In genomic region chr16:228151-228855, GRCh38 we compare ENCODE assay signal across 8 cellular contexts. TPM values are rescaled to one million over a fixed set of nuclear protein-coding genes. Genes with fewer than 3 reads are reported as not detected.
DNase-seq lines count a peak whose midpoint lies in the region; ATAC-seq and TF ChIP-seq lines count a peak whose summit lies in the region.

No MANE protein-coding gene starts in this region.

- CTCF ChIA-PET in Caco-2 (lab: Charles Lee), result interaction anchor here (0.5 to 2.8 kb wide), 2 partner anchors 9 to 125 kb away, joined by 4 to 16 read pairs; no protein-coding TSS in a partner anchor

- no peak for TF ChIP-seq CTCF in Caco-2 (IDR thresholded peaks at IDR 0.05; ENCODE audit: insufficient read depth in 1 of 2, low read depth in 1 of 2, low read length in 1 of 2, severe bottlenecking in 1 of 2, unreplicated experiment in 1 of 2)
- TF ChIP-seq CTCF in ovary (IDR thresholded peaks at IDR 0.05), result no peak

- 8 to 12% (median 11%) methylated on average over 10 of the region's 10 CpGs for WGBS in ovary, 3 donors

- TF ChIP-seq POLR2A in ovary (IDR thresholded peaks at IDR 0.05), result no peak

- peaks cover 60% of the 10 kb centered on the region for H3K36me3 Mint-ChIP-seq in Caco-2 (ENCODE audit: insufficient read depth, unreplicated experiment)

- no TSS peak for BruUV-seq in Caco-2 (replicated peaks; lab: Mats Ljungman, UMichigan)

- intact Hi-C loops in Caco-2 (cut with micrococcal nuclease; ENCODE audit: unreplicated experiment), result loop anchor here (5.0 kb wide), 1 partner anchor 124 kb away; the partner anchor contains the start of gene AXIN1
- intact Hi-C loops in ovary (cut with DNase I), result no loop called here
- intact Hi-C loops in posterior vena cava (cut with DNase I), result no loop called here

- no peak for TF ChIP-seq EP300 in ovary (IDR thresholded peaks at IDR 0.05)

- peak overlapping the region; percentile 90 for H3K4me3 Mint-ChIP-seq in Caco-2 (ENCODE audit: unreplicated experiment)

- DNase-seq in Caco-2, result no peak
- peak; percentile 32 for DNase-seq in SW480 (ENCODE audit: low spot score)
- peak; percentile 9 for DNase-seq in fibroblast of peridontal ligament (ENCODE audit: extremely low read depth)
- DNase-seq in ovary, result no peak
- no peak for DNase-seq in medulla oblongata (ENCODE audit: extremely low spot score)
- DNase-seq in posterior vena cava (ENCODE audit: low spot score), result no peak
- no peak for DNase-seq in activated CD4-positive, CD25-positive, alpha-beta regulatory T cell treated with anti-CD3 and anti-CD28 coated beads, Interleukin-2, amount 50 U/mL, for 72 hours

- H3K27ac Mint-ChIP-seq in Caco-2 (ENCODE audit: unreplicated experiment), result peak overlapping the region; percentile 90

- H3K4me1 ChIP-seq in Caco-2 (no peaks in the 10 kb centered on the region), ovary (ENCODE audit: insufficient read depth) (peaks cover 3% of the 10 kb centered on the region)

- H3K4me1 Mint-ChIP-seq in Caco-2 (ENCODE audit: low read depth, unreplicated experiment), result peaks cover 6% of the 10 kb centered on the region

- H3K9me3 ChIP-seq in Caco-2 (no peaks in the 10 kb centered on the region), ovary (no peaks in the 10 kb centered on the region)

- POLR2A ChIA-PET in Caco-2 (lab: Charles Lee), result interaction anchor here (0.8 to 2.0 kb wide), 3 partner anchors 9 to 175 kb away, joined by 3 to 8 read pairs (median 4); partner anchors contain the start of genes AXIN1, POLR3K and SNRNP25

- H3K4me3 ChIP-seq in Caco-2 (ENCODE audit: low read depth, low read length), result peak overlapping the region; percentile 93
- peak overlapping the region; percentile 97 for H3K4me3 ChIP-seq in ovary

- peak; percentile 4 for ATAC-seq in HG02642 (IDR thresholded peaks at IDR 0.05; ENCODE audit: poor library complexity, unreplicated experiment)

- H3K27ac ChIP-seq in ovary, result peak overlapping the region; percentile 86 to 93

- H3K27me3 ChIP-seq in Caco-2 (replicated peaks; ENCODE audit: control insufficient read depth, insufficient read depth, low read length) (no peaks in the 10 kb centered on the region), ovary (no peaks in the 10 kb centered on the region)

- H3K27me3 Mint-ChIP-seq in Caco-2 (ENCODE audit: insufficient read depth, unreplicated experiment), result no peaks in the 10 kb centered on the region

- H3K36me3 ChIP-seq in Caco-2 (ENCODE audit: control insufficient read depth, insufficient read depth, low read length) (peaks cover 1% of the 10 kb centered on the region), ovary (no peaks in the 10 kb centered on the region)

- no peaks in the 10 kb centered on the region for H3K9me3 Mint-ChIP-seq in Caco-2 (ENCODE audit: unreplicated experiment)

RNA-seq across cellular contexts. Expression of gene LUC7L, which starts 0.9 kb away (rescaled TPM):
- total RNA-seq in Caco-2 (2022) (80.7 and 86.1 TPM in 2 replicates), ovary (100 to 1,000 TPM in 1 of 7 donors, 10 to 100 TPM in 6; 60.7 to 112 (median 74.2) TPM), posterior vena cava (10 to 100 TPM; 42.7 to 43.0 TPM)
- polyA plus RNA-seq in ovary, result 10 to 100 TPM; 56.6 to 68.5 TPM

RNA-seq across cellular contexts. Expression of gene FAM234A, which starts 6.3 kb away (rescaled TPM):
- 71.7 and 77.7 TPM in 2 replicates for total RNA-seq in Caco-2 (2022)
- 10 to 100 TPM; 20.4 to 61.9 (median 49.2) TPM for total RNA-seq in ovary
- polyA plus RNA-seq in ovary, result 10 to 100 TPM; 37.9 to 51.7 TPM
- 10 to 100 TPM; 69.4 to 86.2 TPM for total RNA-seq in posterior vena cava

RNA-seq across cellular contexts. Expression of gene RGS11, which starts 47.4 kb away (rescaled TPM):
- total RNA-seq in Caco-2 (2022), result 5.3 and 8.9 TPM in 2 replicates
- total RNA-seq in ovary, result 1 to 10 TPM in 2 of 7 donors, under 1 TPM in 3, not detected in 2; 0.33 to 1.7 (median 0.72) TPM
- under 1 TPM; 0.44 to 0.45 TPM for polyA plus RNA-seq in ovary
- total RNA-seq in posterior vena cava, result 10 to 100 TPM in 1 of 2 donors, 1 to 10 TPM in 1; 7.7 to 10.6 TPM

RNA-seq across cellular contexts. Expression of gene HBQ1, which starts 48.0 kb away (rescaled TPM):
- total RNA-seq in Caco-2 (2022), result 7.0 and 9.2 TPM in 2 replicates
- not detected for total RNA-seq in ovary
- polyA plus RNA-seq in ovary, result under 1 TPM in 1 of 2 donors, not detected in 1; 0.29 TPM
- under 1 TPM in 1 of 2 donors, not detected in 1; 0.48 TPM for total RNA-seq in posterior vena cava

RNA-seq across cellular contexts. Expression of gene HBA1, which starts 51.8 kb away (rescaled TPM):
- total RNA-seq in Caco-2 (2022) (3.6 and 8.6 TPM in 2 replicates), ovary (100 to 1,000 TPM in 2 of 7 donors, 10 to 100 TPM in 4, 1 to 10 TPM in 1; 7.4 to 206 (median 81.2) TPM), posterior vena cava (1,000 to 10,000 TPM in 1 of 2 donors, 100 to 1,000 TPM in 1; 878 to 2,742 TPM)
- 1 to 10 TPM in 1 of 2 donors, under 1 TPM in 1; 0.50 to 9.6 TPM for polyA plus RNA-seq in ovary

Comparison
In these comparisons a context has a peak if more than half of its experiments do, and no peak if none do; other contexts are left out.
1. DNase-seq: peak in SW480 (single experiment) and fibroblast of peridontal ligament (single experiment); none in Caco-2 (0 of 2), ovary (0 of 5), medulla oblongata (single experiment), posterior vena cava (single experiment) and activated CD4-positive, CD25-positive, alpha-beta regulatory T cell treated with anti-CD3 and anti-CD28 coated beads, Interleukin-2, amount 50 U/mL, for 72 hours (single experiment).